9 cellular contexts compared by ENCODE assay signal in genomic region chr3:24496529-24497482, GRCh38. TPM values are rescaled to one million over a fixed set of nuclear protein-coding genes. Genes with fewer than 3 reads are reported as not detected.
DNase-seq lines count a peak whose midpoint lies in the region; ATAC-seq, FAIRE-seq and TF ChIP-seq lines count a peak whose summit lies in the region.
"Had no signal": no experiment of that assay in that cellular context is flagged by ENCODE, and none has a peak within 500 bp of the region (broad histone marks: within the 10 kb centered on the region; RNA-seq: fewer than 3 reads in every experiment).

No MANE protein-coding gene starts in this region.

- DNase-seq in A172 (ENCODE audit: low spot score) = peak; percentile 16
- DNase-seq in HFF-Myc (ENCODE audit: extremely low read depth, low read depth) = peak; percentile 41
- DNase-seq in astrocyte of the spinal cord (ENCODE audit: low read depth, low spot score) = peak; percentile 89
- no peak for DNase-seq in keratinocyte (ENCODE audit: low read depth, low spot score)
- DNase-seq in testis = peak; percentile 63
- DNase-seq in activated CD4-positive, alpha-beta T cell treated with anti-CD3 and anti-CD28 coated beads for 1 hour = no peak
- DNase-seq: activated naive CD8-positive, alpha-beta T cell treated with anti-CD3 and anti-CD28 coated beads, Interleukin-2, amount 10 ng/mL, durations not matched to agents 7 days and 5 days had no signal

- H3K36me3 ChIP-seq in keratinocyte (ENCODE audit: control insufficient read depth in 2 of 2, extremely low read depth in 1 of 2, insufficient read depth in 2 of 2, low read length in 2 of 2) (no peaks in the 10 kb centered on the region), testis (ENCODE audit: low read depth, missing control alignments) (no peaks in the 10 kb centered on the region)

- no peak overlapping the region for H3K9ac ChIP-seq in keratinocyte (ENCODE audit: control insufficient read depth, extremely low read depth, insufficient read depth, low read length)

- TF ChIP-seq CTCF in HFF-Myc (IDR thresholded peaks at IDR 0.05; ENCODE audit: low read depth, low read length, missing control alignments) (peak; percentile 67), astrocyte of the spinal cord (IDR thresholded peaks at IDR 0.05; ENCODE audit: low read depth, low read length) (peak; percentile 73), keratinocyte (optimal IDR thresholded peaks at IDR 0.05 in 1 of 3, IDR thresholded peaks at IDR 0.05 in 1 of 3, conservative IDR thresholded peaks at IDR 0.05 in 1 of 3; ENCODE audit: extremely low read depth in 1 of 3, insufficient read depth in 2 of 3, low read length in 3 of 3) (peak in 2 of 3 experiments; percentile 18 to 62), testis (IDR thresholded peaks at IDR 0.05) (peak in 1 of 3 experiments; percentile 26)

- no peak for FAIRE-seq in keratinocyte (lab: Jason Lieb, UNC)

- in situ Hi-C loops in astrocyte of the spinal cord (cut with HindIII; ENCODE audit: low sequenced_read_pairs) = no loop called here

- H3K9me3 ChIP-seq in keratinocyte (ENCODE audit: control insufficient read depth, low read depth, low read length) (no peaks in the 10 kb centered on the region), testis (no peaks in the 10 kb centered on the region)

- TF ChIP-seq POLR2A in testis (IDR thresholded peaks at IDR 0.05) = no peak

- no peak overlapping the region for H3K4me2 ChIP-seq in keratinocyte (ENCODE audit: control insufficient read depth, extremely low read depth, insufficient read depth, low read depth, low read length)

- H3K4me1 ChIP-seq in keratinocyte (ENCODE audit: control insufficient read depth, extremely low read depth, insufficient read depth, low read length) = peaks cover 3% of the 10 kb centered on the region
- H3K4me1 ChIP-seq in testis = no peaks in the 10 kb centered on the region

- WGBS in testis, 2 donors = 43% methylated on average over 11 to 16 of the region's 16 CpGs

- ATAC-seq in HG03045 (IDR thresholded peaks at IDR 0.05; ENCODE audit: unreplicated experiment) (no peak), HG03457 (IDR thresholded peaks at IDR 0.05; ENCODE audit: unreplicated experiment) (no peak)

- no peak overlapping the region for H3K4me3 ChIP-seq in HFF-Myc (replicated peaks; ENCODE audit: low read depth, low read length)
- H3K4me3 ChIP-seq in astrocyte of the spinal cord (ENCODE audit: low read depth, low read length) = no peak overlapping the region
- H3K4me3 ChIP-seq in keratinocyte (ENCODE audit: control insufficient read depth in 2 of 3, extremely low read depth in 1 of 3, insufficient read depth in 2 of 3, low read depth in 1 of 3, low read length in 3 of 3) = no peak overlapping the region
- no peak overlapping the region for H3K4me3 ChIP-seq in testis

- no peaks in the 10 kb centered on the region for H3K9me1 ChIP-seq in keratinocyte (ENCODE audit: control insufficient read depth, extremely low read depth, insufficient read depth, low read length)

- H3K27me3 ChIP-seq in keratinocyte (ENCODE audit: control insufficient read depth, extremely low read depth, insufficient read depth, low read length) (peaks cover 5% of the 10 kb centered on the region), testis (no peaks in the 10 kb centered on the region)

- no peaks in the 10 kb centered on the region for H4K20me1 ChIP-seq in keratinocyte (ENCODE audit: control insufficient read depth, extremely low read depth, insufficient read depth, low read length)

- dilution Hi-C loops in keratinocyte (cut with MboI; ENCODE audit: extremely low pct_ligation_motif_present, low sequenced_read_pairs) = no loop called here

- H3K27ac ChIP-seq in keratinocyte (ENCODE audit: control insufficient read depth, insufficient read depth, low read length) (no peak overlapping the region), testis (no peak overlapping the region)

- no peak overlapping the region for H2AFZ ChIP-seq in keratinocyte (ENCODE audit: control insufficient read depth, low read length)

- no peaks in the 10 kb centered on the region for H3K79me2 ChIP-seq in keratinocyte (ENCODE audit: control insufficient read depth, insufficient read depth, low read length)

- intact Hi-C loops in testis (cut with DNase I; ENCODE audit: low total_unique reads) = no loop called here

RNA-seq across cellular contexts. Expression of gene THRB, which starts 2.2 kb away (rescaled TPM):
- not detected in 2 replicates for total RNA-seq in A172 (2014; rRNA removed; shearing (Covaris generic))
- polyA plus RNA-seq in keratinocyte (2.6 to 3.2 TPM (median 3.1 TPM) in 3 replicates), testis (ENCODE audit: insufficient read depth, low read depth, low replicate concordance) (2.0 TPM)
- 5.1 TPM for polyA plus RNA-seq in keratinocyte (2011; ENCODE audit: low read depth)
- polyA plus RNA-seq in keratinocyte (2011; cell fraction: cytosol; rRNA removed) = 2.9 and 4.1 TPM in 2 replicates
- polyA plus RNA-seq in keratinocyte (2011; cell fraction: nucleus; rRNA removed) = 4.0 and 4.3 TPM in 2 replicates
- polyA plus RNA-seq in keratinocyte (2012; ENCODE audit: low replicate concordance) = 2.5 and 4.8 TPM in 2 replicates
- 5.7 to 9.7 TPM (median 5.8 TPM) in 3 replicates for polyA minus RNA-seq in keratinocyte
- polyA minus RNA-seq in keratinocyte (2011; cell fraction: cytosol; rRNA and poly(A)+ RNA removed) = 2.3 TPM
- polyA minus RNA-seq in keratinocyte (2011; cell fraction: nucleus; rRNA and poly(A)+ RNA removed) = 6.9 and 9.1 TPM in 2 replicates
- total RNA-seq in testis = 1 to 10 TPM; 1.3 to 1.4 TPM
- total RNA-seq: activated naive CD8-positive, alpha-beta T cell treated with anti-CD3 and anti-CD28 coated beads, Interleukin-2, amount 10 ng/mL, durations not matched to agents 7 days and 5 days had no signal

Comparison
In these comparisons a context has a peak if more than half of its experiments do, and no peak if none do; other contexts are left out.
1. DNase-seq: peak in A172 (single experiment), HFF-Myc (single experiment), astrocyte of the spinal cord (single experiment) and testis (single experiment); none in keratinocyte (single experiment) and activated CD4-positive, alpha-beta T cell treated with anti-CD3 and anti-CD28 coated beads for 1 hour (single experiment).